37 cellular contexts compared by ENCODE assay signal in genomic region chr5:132760043-132760420, GRCh38. TPM values are rescaled to one million over a fixed set of nuclear protein-coding genes. Genes with fewer than 3 reads are reported as not detected.
"Had no signal": no experiment of that assay in that cellular context is flagged by ENCODE, and none has a peak within 500 bp of the region (broad histone marks: within the 10 kb centered on the region; RNA-seq: fewer than 3 reads in every experiment).

No MANE protein-coding gene starts in this region.

- H3K4me2 ChIP-seq: smooth muscle cell had no signal

- H3K9me3 ChIP-seq: ascending aorta, heart right ventricle, left lung, mucosa of descending colon, neutrophil, ovary, sigmoid colon, suprapubic skin, tibial nerve, vagina had no signal

- ATAC-seq: activated T-cell treated with anti-CD3 and anti-CD28 coated beads, Interleukin-2, amount 50 U/mL, for 72 hours; effector memory CD8-positive, alpha-beta T cell; esophagus mucosa; foreskin keratinocyte; heart right ventricle; left lung; natural killer cell treated with Interleukin-12 subunit alpha and Interleukin-12 subunit beta and Interleukin-15 and Interleukin-18, amount 100 ng/mL, for 72 hours had no signal

- H3K36me3 ChIP-seq: neutrophil had no signal

- H3K27me3 ChIP-seq: ascending aorta, cardiac muscle cell, dorsolateral prefrontal cortex, foreskin keratinocyte, heart right ventricle, left lung, ovary, sigmoid colon, suprapubic skin, tibial nerve, vagina had no signal

- H3K27me3 Mint-ChIP-seq: activated CD4-positive, alpha-beta memory T cell treated with anti-CD3 and anti-CD28 coated beads for 36 hours; activated CD4-positive, alpha-beta T cell treated with anti-CD3 and anti-CD28 coated beads, Interleukin-2, amount 10 ng/mL, durations not matched to agents 24 days and 14 days; activated naive CD4-positive, alpha-beta T cell treated with anti-CD3 and anti-CD28 coated beads, Interleukin-2, amount 10 ng/mL, durations not matched to agents 7 days and 5 days; activated naive CD8-positive, alpha-beta T cell treated with anti-CD3 and anti-CD28 coated beads, Interleukin-2, amount 10 ng/mL, durations not matched to agents 7 days and 5 days; effector memory CD8-positive, alpha-beta T cell; natural killer cell treated with Interleukin-12 subunit alpha and Interleukin-12 subunit beta and Interleukin-15 and Interleukin-18, amount 100 ng/mL, for 72 hours; progenitor cell of endocrine pancreas had no signal

- DNase-seq: activated CD4-positive, alpha-beta T cell treated with anti-CD3 and anti-CD28 coated beads, Interleukin-2, amount 10 ng/mL, durations not matched to agents 24 days and 14 days; activated CD4-positive, CD25-positive, alpha-beta regulatory T cell treated with anti-CD3 and anti-CD28 coated beads, Interleukin-2, amount 50 U/mL, for 72 hours; activated gamma-delta T cell; activated naive CD4-positive, alpha-beta T cell treated with anti-CD3 and anti-CD28 coated beads, Interleukin-2, amount 10 ng/mL, durations not matched to agents 7 days and 5 days; activated naive CD8-positive, alpha-beta T cell treated with anti-CD3 and anti-CD28 coated beads, Interleukin-2, amount 10 ng/mL, durations not matched to agents 7 days and 5 days; activated T-cell treated with anti-CD3 and anti-CD28 coated beads for 4 hours; activated T-cell treated with anti-CD3 and anti-CD28 coated beads, Interleukin-2, amount 50 U/mL, for 72 hours; effector memory CD8-positive, alpha-beta T cell; foreskin keratinocyte; heart right ventricle; left lung; ovary; retina; sigmoid colon; stimulated activated CD4-positive, alpha-beta T cell treated with anti-CD3 and anti-CD28 coated beads, Interleukin-1b, Interleukin-23, amount 100 ng/mL, for 48 hours; stimulated activated CD4-positive, alpha-beta T cell treated with anti-CD3 and anti-CD28 coated beads, Interleukin-4, amount 100 ng/mL, for 4 hours; stimulated activated naive CD4-positive, alpha-beta T cell; T-helper 2 cell had no signal

- H3K27ac Mint-ChIP-seq: activated CD4-positive, alpha-beta memory T cell treated with anti-CD3 and anti-CD28 coated beads for 36 hours; activated CD4-positive, alpha-beta T cell treated with anti-CD3 and anti-CD28 coated beads, Interleukin-2, amount 10 ng/mL, durations not matched to agents 24 days and 14 days; activated naive CD4-positive, alpha-beta T cell treated with anti-CD3 and anti-CD28 coated beads, Interleukin-2, amount 10 ng/mL, durations not matched to agents 7 days and 5 days; activated naive CD8-positive, alpha-beta T cell treated with anti-CD3 and anti-CD28 coated beads, Interleukin-2, amount 10 ng/mL, durations not matched to agents 7 days and 5 days; activated T-cell treated with anti-CD3 and anti-CD28 coated beads, Interleukin-2, amount 50 U/mL, for 72 hours; brain; effector memory CD8-positive, alpha-beta T cell; natural killer cell treated with Interleukin-12 subunit alpha and Interleukin-12 subunit beta and Interleukin-15 and Interleukin-18, amount 100 ng/mL, for 72 hours; progenitor cell of endocrine pancreas had no signal

- H3K27ac ChIP-seq: ascending aorta, cardiac muscle cell, coronary artery, foreskin keratinocyte, heart right ventricle, left lung, neutrophil, ovary, sigmoid colon, suprapubic skin, tibial nerve, vagina had no signal

- H3K4me1 ChIP-seq: ascending aorta, foreskin keratinocyte, left lung, sigmoid colon, vagina had no signal

- H3K36me3 Mint-ChIP-seq: natural killer cell treated with Interleukin-12 subunit alpha and Interleukin-12 subunit beta and Interleukin-15 and Interleukin-18, amount 100 ng/mL, for 72 hours had no signal

- H3K4me1 Mint-ChIP-seq: activated naive CD4-positive, alpha-beta T cell treated with anti-CD3 and anti-CD28 coated beads, Interleukin-2, amount 10 ng/mL, durations not matched to agents 7 days and 5 days; brain had no signal

- H3K4me3 ChIP-seq: ascending aorta, cardiac muscle cell, coronary artery, dorsolateral prefrontal cortex, heart right ventricle, left lung, lung, mucosa of descending colon, ovary, sigmoid colon, smooth muscle cell, suprapubic skin, tibial nerve, vagina had no signal

- H3K9me3 Mint-ChIP-seq: activated CD4-positive, alpha-beta memory T cell treated with anti-CD3 and anti-CD28 coated beads for 36 hours; activated CD4-positive, alpha-beta T cell treated with anti-CD3 and anti-CD28 coated beads, Interleukin-2, amount 10 ng/mL, durations not matched to agents 24 days and 14 days; activated naive CD4-positive, alpha-beta T cell treated with anti-CD3 and anti-CD28 coated beads, Interleukin-2, amount 10 ng/mL, durations not matched to agents 7 days and 5 days; activated naive CD8-positive, alpha-beta T cell treated with anti-CD3 and anti-CD28 coated beads, Interleukin-2, amount 10 ng/mL, durations not matched to agents 7 days and 5 days; activated T-cell treated with anti-CD3 and anti-CD28 coated beads, Interleukin-2, amount 50 U/mL, for 72 hours; brain; effector memory CD8-positive, alpha-beta T cell; natural killer cell treated with Interleukin-12 subunit alpha and Interleukin-12 subunit beta and Interleukin-15 and Interleukin-18, amount 100 ng/mL, for 72 hours had no signal

- H3K4me3 Mint-ChIP-seq: activated CD4-positive, alpha-beta memory T cell treated with anti-CD3 and anti-CD28 coated beads for 36 hours; activated CD4-positive, alpha-beta T cell treated with anti-CD3 and anti-CD28 coated beads, Interleukin-2, amount 10 ng/mL, durations not matched to agents 24 days and 14 days; activated naive CD4-positive, alpha-beta T cell treated with anti-CD3 and anti-CD28 coated beads, Interleukin-2, amount 10 ng/mL, durations not matched to agents 7 days and 5 days; activated naive CD8-positive, alpha-beta T cell treated with anti-CD3 and anti-CD28 coated beads, Interleukin-2, amount 10 ng/mL, durations not matched to agents 7 days and 5 days; activated T-cell treated with anti-CD3 and anti-CD28 coated beads, Interleukin-2, amount 50 U/mL, for 72 hours; brain; effector memory CD8-positive, alpha-beta T cell; natural killer cell treated with Interleukin-12 subunit alpha and Interleukin-12 subunit beta and Interleukin-15 and Interleukin-18, amount 100 ng/mL, for 72 hours had no signal

RNA-seq across cellular contexts. Expression of gene CCNI2, which starts 12.8 kb away (rescaled TPM):
- total RNA-seq: ascending aorta, cardiac muscle cell, esophagus mucosa, glomerular endothelial cell, mesenteric fat pad, myocyte, suprapubic skin, tibial nerve, vagina had no signal

RNA-seq across cellular contexts. Expression of gene SOWAHA, which starts 53.1 kb away (rescaled TPM):
- total RNA-seq: activated CD4-positive, alpha-beta memory T cell treated with anti-CD3 and anti-CD28 coated beads for 36 hours; activated naive CD8-positive, alpha-beta T cell treated with anti-CD3 and anti-CD28 coated beads, Interleukin-2, amount 10 ng/mL, durations not matched to agents 7 days and 5 days; activated T-cell treated with anti-CD3 and anti-CD28 coated beads, Interleukin-2, amount 50 U/mL, for 72 hours; ascending aorta; cardiac muscle cell; glomerular endothelial cell; mesenteric fat pad; natural killer cell treated with Interleukin-12 subunit alpha and Interleukin-12 subunit beta and Interleukin-15 and Interleukin-18, amount 100 ng/mL, for 72 hours; vagina had no signal
- polyA plus RNA-seq: cardiac muscle cell, foreskin keratinocyte had no signal
